ENCODE assay signal across 1 cellular context in the genomic region with DNA sequence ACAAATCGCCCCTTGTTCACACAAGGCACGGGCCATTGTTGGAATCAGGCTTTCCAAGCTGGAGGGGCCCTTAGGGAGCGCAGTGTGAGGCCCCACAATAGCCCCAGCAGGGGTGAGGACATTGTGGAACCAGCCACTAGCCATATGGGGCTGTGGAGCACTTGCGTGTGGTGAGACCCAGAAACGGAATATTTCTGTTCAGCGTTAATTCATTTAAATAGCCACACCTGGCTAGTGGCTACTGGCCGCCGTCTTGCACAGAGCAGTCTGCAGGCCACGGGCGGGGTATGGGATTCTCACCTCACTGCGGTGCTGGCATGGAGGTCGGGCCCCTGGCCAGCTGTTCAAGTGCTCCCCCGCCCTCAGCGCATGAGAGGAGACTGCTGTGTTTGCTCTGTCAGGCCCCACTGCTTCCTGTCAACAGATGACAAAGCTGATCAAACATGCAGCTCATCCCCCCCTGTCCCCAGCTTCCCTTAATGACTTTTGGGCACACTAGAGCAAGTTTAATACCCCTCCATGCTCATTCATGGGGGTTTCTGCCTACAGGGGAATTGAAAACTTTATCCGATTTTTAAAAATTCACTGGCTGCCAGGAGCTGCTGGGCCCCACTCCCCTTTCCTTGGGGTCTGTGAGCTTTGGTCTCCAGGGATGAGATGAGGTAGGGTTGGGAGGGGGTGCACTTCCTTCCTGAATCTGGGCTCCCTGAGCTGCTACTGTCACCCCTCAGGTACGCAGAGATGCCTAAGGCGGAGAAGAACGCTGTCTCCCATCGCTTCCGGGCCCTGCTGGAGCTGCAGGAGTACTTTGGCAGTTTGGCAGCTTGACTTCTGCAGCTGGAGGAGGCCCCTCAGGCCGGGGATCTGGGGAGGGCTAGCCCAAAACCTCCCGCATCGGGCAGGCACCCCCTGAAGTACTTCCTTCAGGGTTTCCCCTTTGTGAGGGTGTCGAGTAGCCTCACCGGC.
TF ChIP-seq lines count a peak whose summit lies in the region.

No MANE protein-coding gene starts in this region.

TF ChIP-seq in HepG2, 621 proteins besides CTCF, POLR2A, EP300 and RAD21 (continued from another document and continues in another):
- TF ChIP-seq, protein P1, sequence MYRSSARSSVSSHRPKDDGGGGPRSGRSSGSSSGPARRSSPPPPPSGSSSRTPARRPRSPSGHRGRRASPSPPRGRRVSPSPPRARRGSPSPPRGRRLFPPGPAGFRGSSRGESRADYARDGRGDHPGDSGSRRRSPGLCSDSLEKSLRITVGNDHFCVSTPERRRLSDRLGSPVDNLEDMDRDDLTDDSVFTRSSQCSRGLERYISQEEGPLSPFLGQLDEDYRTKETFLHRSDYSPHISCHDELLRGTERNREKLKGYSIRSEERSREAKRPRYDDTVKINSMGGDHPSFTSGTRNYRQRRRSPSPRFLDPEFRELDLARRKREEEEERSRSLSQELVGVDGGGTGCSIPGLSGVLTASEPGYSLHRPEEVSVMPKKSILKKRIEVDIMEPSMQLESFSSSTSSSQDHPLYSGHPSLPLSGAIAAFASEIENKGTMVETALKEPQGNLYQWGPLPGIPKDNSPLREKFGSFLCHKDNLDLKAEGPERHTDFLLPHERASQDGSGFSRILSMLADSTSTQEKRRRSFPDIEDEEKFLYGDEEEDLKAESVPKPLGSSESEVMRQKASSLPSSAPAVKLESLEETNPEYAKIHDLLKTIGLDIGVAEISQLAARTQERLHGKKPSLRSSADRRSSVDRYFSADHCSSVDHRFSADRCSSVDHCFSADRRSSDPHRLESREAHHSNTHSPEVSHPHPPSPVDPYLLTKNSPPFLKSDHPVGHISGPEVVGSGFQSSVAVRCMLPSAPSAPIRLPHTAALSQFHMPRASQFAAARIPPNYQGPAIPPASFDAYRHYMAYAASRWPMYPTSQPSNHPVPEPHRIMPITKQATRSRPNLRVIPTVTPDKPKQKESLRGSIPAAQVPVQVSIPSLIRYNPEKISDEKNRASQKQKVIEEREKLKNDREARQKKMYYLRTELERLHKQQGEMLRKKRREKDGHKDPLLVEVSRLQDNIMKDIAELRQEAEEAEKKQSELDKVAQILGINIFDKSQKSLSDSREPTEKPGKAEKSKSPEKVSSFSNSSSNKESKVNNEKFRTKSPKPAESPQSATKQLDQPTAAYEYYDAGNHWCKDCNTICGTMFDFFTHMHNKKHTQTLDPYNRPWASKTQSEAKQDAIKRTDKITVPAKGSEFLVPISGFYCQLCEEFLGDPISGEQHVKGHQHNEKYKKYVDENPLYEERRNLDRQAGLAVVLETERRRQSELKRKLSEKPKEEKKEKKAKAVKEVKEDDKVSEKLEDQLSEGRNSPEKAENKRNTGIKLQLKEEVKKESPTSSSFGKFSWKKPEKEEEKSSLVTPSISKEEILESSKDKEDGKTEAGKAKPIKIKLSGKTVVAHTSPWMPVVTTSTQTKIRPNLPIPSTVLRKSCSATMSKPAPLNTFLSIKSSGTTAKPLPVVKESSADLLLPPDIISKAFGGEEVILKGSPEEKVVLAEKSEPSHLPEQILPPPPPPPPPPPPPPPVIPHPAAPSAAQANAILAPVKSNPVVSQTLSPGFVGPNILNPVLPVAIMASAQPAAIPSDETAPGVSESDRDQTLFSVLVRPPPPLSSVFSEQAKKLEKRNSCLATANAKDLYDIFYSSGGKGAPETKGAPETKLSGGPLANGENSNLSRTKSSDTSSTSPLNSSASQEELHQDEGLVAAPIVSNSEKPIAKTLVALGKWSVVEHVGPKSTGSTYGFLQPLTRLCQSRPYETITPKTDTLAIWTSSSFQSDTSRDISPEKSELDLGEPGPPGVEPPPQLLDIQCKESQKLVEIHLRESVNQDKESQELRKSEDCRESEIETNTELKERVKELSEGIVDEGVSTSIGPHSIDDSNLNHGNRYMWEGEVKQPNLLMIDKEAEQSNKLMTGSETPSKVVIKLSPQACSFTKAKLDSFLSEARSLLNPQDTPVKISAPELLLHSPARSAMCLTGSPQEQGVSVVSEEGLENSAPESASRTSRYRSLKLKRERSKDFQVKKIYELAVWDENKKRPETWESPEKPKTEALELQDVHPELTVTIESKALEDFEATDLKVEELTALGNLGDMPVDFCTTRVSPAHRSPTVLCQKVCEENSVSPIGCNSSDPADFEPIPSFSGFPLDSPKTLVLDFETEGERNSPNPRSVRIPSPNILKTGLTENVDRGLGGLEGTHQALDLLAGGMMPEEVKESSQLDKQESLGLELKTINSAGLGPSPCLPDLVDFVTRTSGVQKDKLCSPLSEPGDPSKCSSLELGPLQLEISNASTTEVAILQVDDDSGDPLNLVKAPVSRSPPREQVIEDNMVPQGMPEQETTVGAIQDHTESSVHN (CRISPR knock-in tag; IDR thresholded peaks at IDR 0.05): 0 out of 2 replicates have a peak, but pooled peaks have one; percentile 22
- no peak for TF ChIP-seq SMARCE1 (IDR thresholded peaks at IDR 0.05; ENCODE audit: borderline replicate concordance)
- TF ChIP-seq ZFX (CRISPR knock-in tag; IDR thresholded peaks at IDR 0.05; ENCODE audit: low read depth): peak; percentile 90
- TF ChIP-seq, protein P2, sequence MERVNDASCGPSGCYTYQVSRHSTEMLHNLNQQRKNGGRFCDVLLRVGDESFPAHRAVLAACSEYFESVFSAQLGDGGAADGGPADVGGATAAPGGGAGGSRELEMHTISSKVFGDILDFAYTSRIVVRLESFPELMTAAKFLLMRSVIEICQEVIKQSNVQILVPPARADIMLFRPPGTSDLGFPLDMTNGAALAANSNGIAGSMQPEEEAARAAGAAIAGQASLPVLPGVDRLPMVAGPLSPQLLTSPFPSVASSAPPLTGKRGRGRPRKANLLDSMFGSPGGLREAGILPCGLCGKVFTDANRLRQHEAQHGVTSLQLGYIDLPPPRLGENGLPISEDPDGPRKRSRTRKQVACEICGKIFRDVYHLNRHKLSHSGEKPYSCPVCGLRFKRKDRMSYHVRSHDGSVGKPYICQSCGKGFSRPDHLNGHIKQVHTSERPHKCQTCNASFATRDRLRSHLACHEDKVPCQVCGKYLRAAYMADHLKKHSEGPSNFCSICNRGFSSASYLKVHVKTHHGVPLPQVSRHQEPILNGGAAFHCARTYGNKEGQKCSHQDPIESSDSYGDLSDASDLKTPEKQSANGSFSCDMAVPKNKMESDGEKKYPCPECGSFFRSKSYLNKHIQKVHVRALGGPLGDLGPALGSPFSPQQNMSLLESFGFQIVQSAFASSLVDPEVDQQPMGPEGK (CRISPR knock-in tag; IDR thresholded peaks at IDR 0.05): peak; percentile 100
- TF ChIP-seq, protein P3, sequence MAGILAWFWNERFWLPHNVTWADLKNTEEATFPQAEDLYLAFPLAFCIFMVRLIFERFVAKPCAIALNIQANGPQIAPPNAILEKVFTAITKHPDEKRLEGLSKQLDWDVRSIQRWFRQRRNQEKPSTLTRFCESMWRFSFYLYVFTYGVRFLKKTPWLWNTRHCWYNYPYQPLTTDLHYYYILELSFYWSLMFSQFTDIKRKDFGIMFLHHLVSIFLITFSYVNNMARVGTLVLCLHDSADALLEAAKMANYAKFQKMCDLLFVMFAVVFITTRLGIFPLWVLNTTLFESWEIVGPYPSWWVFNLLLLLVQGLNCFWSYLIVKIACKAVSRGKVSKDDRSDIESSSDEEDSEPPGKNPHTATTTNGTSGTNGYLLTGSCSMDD (CRISPR knock-in tag; IDR thresholded peaks at IDR 0.05): no peak
- TF ChIP-seq ZNF441 (CRISPR knock-in tag; IDR thresholded peaks at IDR 0.05; ENCODE audit: borderline replicate concordance): peak; percentile 72
- TF ChIP-seq NR2F2 (IDR thresholded peaks at IDR 0.05; ENCODE audit: borderline replicate concordance, low read depth): peak; percentile 97
- peak; percentile 99 for TF ChIP-seq FOXA3 (CRISPR knock-in tag; IDR thresholded peaks at IDR 0.05)
- no peak for TF ChIP-seq NFIB (CRISPR knock-in tag; IDR thresholded peaks at IDR 0.05; ENCODE audit: borderline replicate concordance)
- TF ChIP-seq MIER3 (CRISPR knock-in tag; IDR thresholded peaks at IDR 0.05; ENCODE audit: borderline replicate concordance): peak; percentile 97; the same call in 1 of the 2 replicates
- TF ChIP-seq JUND (CRISPR knock-in tag; IDR thresholded peaks at IDR 0.05): peak; percentile 99
- TF ChIP-seq RARG (CRISPR knock-in tag; IDR thresholded peaks at IDR 0.05; ENCODE audit: low read depth): peak; percentile 65; the same call in 1 of the 2 replicates
- peak; percentile 48; the same call in 1 of the 2 replicates for TF ChIP-seq ZNF773 (CRISPR knock-in tag; IDR thresholded peaks at IDR 0.05; ENCODE audit: borderline replicate concordance)
- TF ChIP-seq ZFYVE20 (CRISPR knock-in tag; IDR thresholded peaks at IDR 0.05; ENCODE audit: borderline replicate concordance, low read depth): no peak
- TF ChIP-seq FOXM1 (CRISPR knock-in tag; IDR thresholded peaks at IDR 0.05): no peak
- TF ChIP-seq, protein P4, sequence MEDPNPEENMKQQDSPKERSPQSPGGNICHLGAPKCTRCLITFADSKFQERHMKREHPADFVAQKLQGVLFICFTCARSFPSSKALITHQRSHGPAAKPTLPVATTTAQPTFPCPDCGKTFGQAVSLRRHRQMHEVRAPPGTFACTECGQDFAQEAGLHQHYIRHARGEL (CRISPR knock-in tag; IDR thresholded peaks at IDR 0.05): no peak
- no peak for TF ChIP-seq MYNN (CRISPR knock-in tag; IDR thresholded peaks at IDR 0.05; ENCODE audit: low read depth)
- TF ChIP-seq ZSCAN9 (CRISPR knock-in tag; IDR thresholded peaks at IDR 0.05; ENCODE audit: borderline replicate concordance): peak; percentile 96
- TF ChIP-seq SNRNP70 (IDR thresholded peaks at IDR 0.05; ENCODE audit: low read depth, low read length): no peak
- TF ChIP-seq, protein P5, sequence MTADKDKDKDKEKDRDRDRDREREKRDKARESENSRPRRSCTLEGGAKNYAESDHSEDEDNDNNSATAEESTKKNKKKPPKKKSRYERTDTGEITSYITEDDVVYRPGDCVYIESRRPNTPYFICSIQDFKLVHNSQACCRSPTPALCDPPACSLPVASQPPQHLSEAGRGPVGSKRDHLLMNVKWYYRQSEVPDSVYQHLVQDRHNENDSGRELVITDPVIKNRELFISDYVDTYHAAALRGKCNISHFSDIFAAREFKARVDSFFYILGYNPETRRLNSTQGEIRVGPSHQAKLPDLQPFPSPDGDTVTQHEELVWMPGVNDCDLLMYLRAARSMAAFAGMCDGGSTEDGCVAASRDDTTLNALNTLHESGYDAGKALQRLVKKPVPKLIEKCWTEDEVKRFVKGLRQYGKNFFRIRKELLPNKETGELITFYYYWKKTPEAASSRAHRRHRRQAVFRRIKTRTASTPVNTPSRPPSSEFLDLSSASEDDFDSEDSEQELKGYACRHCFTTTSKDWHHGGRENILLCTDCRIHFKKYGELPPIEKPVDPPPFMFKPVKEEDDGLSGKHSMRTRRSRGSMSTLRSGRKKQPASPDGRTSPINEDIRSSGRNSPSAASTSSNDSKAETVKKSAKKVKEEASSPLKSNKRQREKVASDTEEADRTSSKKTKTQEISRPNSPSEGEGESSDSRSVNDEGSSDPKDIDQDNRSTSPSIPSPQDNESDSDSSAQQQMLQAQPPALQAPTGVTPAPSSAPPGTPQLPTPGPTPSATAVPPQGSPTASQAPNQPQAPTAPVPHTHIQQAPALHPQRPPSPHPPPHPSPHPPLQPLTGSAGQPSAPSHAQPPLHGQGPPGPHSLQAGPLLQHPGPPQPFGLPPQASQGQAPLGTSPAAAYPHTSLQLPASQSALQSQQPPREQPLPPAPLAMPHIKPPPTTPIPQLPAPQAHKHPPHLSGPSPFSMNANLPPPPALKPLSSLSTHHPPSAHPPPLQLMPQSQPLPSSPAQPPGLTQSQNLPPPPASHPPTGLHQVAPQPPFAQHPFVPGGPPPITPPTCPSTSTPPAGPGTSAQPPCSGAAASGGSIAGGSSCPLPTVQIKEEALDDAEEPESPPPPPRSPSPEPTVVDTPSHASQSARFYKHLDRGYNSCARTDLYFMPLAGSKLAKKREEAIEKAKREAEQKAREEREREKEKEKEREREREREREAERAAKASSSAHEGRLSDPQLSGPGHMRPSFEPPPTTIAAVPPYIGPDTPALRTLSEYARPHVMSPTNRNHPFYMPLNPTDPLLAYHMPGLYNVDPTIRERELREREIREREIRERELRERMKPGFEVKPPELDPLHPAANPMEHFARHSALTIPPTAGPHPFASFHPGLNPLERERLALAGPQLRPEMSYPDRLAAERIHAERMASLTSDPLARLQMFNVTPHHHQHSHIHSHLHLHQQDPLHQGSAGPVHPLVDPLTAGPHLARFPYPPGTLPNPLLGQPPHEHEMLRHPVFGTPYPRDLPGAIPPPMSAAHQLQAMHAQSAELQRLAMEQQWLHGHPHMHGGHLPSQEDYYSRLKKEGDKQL (CRISPR knock-in tag; IDR thresholded peaks at IDR 0.05; ENCODE audit: low read depth): peak; percentile 93
- TF ChIP-seq PRMT3 (CRISPR knock-in tag; IDR thresholded peaks at IDR 0.05; ENCODE audit: borderline replicate concordance, low read depth): no peak; the same call in 1 of the 2 replicates
- TF ChIP-seq YEATS2 (CRISPR knock-in tag; IDR thresholded peaks at IDR 0.05; ENCODE audit: borderline replicate concordance): peak; percentile 78; the same call in 1 of the 2 replicates
- TF ChIP-seq GTF2F1 (IDR thresholded peaks at IDR 0.05; ENCODE audit: low read length): no peak
- TF ChIP-seq GABPA (IDR thresholded peaks at IDR 0.05; ENCODE audit: low read depth, low read length): peak; percentile 53
- TF ChIP-seq GABPA (CRISPR knock-in tag; IDR thresholded peaks at IDR 0.05; ENCODE audit: low read depth): peak; percentile 90
- TF ChIP-seq SAFB2 (CRISPR knock-in tag; IDR thresholded peaks at IDR 0.05; ENCODE audit: borderline replicate concordance, low read depth): no peak; the same call in 1 of the 2 replicates
- TF ChIP-seq, protein P6, sequence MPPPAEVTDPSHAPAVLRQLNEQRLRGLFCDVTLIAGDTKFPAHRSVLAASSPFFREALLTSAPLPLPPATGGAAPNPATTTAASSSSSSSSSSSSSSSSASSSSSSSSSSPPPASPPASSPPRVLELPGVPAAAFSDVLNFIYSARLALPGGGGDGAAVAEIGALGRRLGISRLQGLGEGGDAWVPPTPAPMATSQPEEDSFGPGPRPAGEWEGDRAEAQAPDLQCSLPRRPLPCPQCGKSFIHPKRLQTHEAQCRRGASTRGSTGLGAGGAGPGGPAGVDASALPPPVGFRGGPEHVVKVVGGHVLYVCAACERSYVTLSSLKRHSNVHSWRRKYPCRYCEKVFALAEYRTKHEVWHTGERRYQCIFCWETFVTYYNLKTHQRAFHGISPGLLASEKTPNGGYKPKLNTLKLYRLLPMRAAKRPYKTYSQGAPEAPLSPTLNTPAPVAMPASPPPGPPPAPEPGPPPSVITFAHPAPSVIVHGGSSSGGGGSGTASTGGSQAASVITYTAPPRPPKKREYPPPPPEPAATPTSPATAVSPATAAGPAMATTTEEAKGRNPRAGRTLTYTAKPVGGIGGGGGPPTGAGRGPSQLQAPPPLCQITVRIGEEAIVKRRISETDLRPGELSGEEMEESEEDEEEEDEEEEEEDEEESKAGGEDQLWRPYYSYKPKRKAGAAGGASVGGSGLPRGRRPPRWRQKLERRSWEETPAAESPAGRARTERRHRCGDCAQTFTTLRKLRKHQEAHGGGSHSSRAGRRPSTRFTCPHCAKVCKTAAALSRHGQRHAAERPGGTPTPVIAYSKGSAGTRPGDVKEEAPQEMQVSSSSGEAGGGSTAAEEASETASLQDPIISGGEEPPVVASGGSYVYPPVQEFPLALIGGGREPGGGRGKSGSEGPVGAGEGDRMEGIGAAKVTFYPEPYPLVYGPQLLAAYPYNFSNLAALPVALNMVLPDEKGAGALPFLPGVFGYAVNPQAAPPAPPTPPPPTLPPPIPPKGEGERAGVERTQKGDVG (CRISPR knock-in tag; IDR thresholded peaks at IDR 0.05; ENCODE audit: borderline replicate concordance): no peak
- no peak for TF ChIP-seq ZNF720 (CRISPR knock-in tag; IDR thresholded peaks at IDR 0.05)
